8 cellular contexts compared by ENCODE assay signal in genomic region chr22:37199103-37199838, GRCh38. TPM values are rescaled to one million over a fixed set of nuclear protein-coding genes. Genes with fewer than 3 reads are reported as not detected.
A peak's percentile ranks its signal among the peaks of the same experiment; 100 is the strongest.
DNase-seq lines count a peak whose midpoint lies in the region; ATAC-seq and TF ChIP-seq lines count a peak whose summit lies in the region.

No MANE protein-coding gene starts in this region.

- peak overlapping the region; percentile 75 for H3K4me3 ChIP-seq in AG04450 (ENCODE audit: low read depth, low read length)
- peak overlapping the region; percentile 64 for H3K4me3 ChIP-seq in WI38 (ENCODE audit: low read depth, low read length)

- H3K27ac Mint-ChIP-seq in immature natural killer cell, result peak overlapping the region; percentile 82 to 96 (median 91)

- H3K9me3 ChIP-seq in AG04450 (ENCODE audit: control insufficient read depth, insufficient read depth, low read length), result no peaks in the 10 kb centered on the region; the same call in 1 of the 2 replicates

- no peaks in the 10 kb centered on the region for H3K9me3 Mint-ChIP-seq in immature natural killer cell

- ATAC-seq in GM18873 (IDR thresholded peaks at IDR 0.05; ENCODE audit: low FRiP score, unreplicated experiment) (peak; percentile 94), HG03139 (IDR thresholded peaks at IDR 0.05; ENCODE audit: unreplicated experiment) (peak; percentile 86)

- no peaks in the 10 kb centered on the region for H3K27me3 ChIP-seq in AG04450 (ENCODE audit: control insufficient read depth, insufficient read depth, low read length)

- peaks cover 32 to 38% of the 10 kb centered on the region in 2 donors for H3K4me1 Mint-ChIP-seq in immature natural killer cell

- H3K27ac ChIP-seq in AG04450 (ENCODE audit: low read depth, low read length) (peak overlapping the region; percentile 61), caudate nucleus (ENCODE audit: low read depth, low read length) (peak overlapping the region; percentile 92)

- H3K4me3 Mint-ChIP-seq in immature natural killer cell, result peak overlapping the region; percentile 79 to 88 (median 84)

- H3K27me3 Mint-ChIP-seq in immature natural killer cell (ENCODE audit: low read depth in 3 of 3), result peaks cover 0 to 2% (median 2%) of the 10 kb centered on the region in 3 donors

- no peaks in the 10 kb centered on the region for H3K36me3 Mint-ChIP-seq in immature natural killer cell

- DNase-seq in AG04450 (ENCODE audit: low read depth, low spot score) (peak; percentile 95), NCI-H2196 treated with DMSO at 0.1 percent for 48 hours (lab: John Stamatoyannopoulos, UW; ENCODE audit: unreplicated experiment) (peak; percentile 71), caudate nucleus (lab: John Stamatoyannopoulos, UW) (peak; percentile 51 to 99 (median 96)), immature natural killer cell (peak; percentile 100), smooth muscle cell of the brain vasculature (ENCODE audit: low read depth, low spot score) (peak; percentile 97)

- TF ChIP-seq CTCF in AG04450 (IDR thresholded peaks at IDR 0.05; ENCODE audit: low read depth, low read length) (peak; percentile 90), WI38 (IDR thresholded peaks at IDR 0.05; ENCODE audit: low read depth, low read length) (peak; percentile 82)

- POLR2A ChIA-PET in AG04450 (lab: Yijun Ruan, JAX), result interaction anchor here (0.6 to 1.0 kb wide), 3 partner anchors 12 to 182 kb away, joined by 3 to 5 read pairs (median 3); no protein-coding TSS in a partner anchor

- CTCF ChIA-PET in AG04450 (lab: Charles Lee), result interaction anchor here (0.5 to 2.8 kb wide), 35 partner anchors 10 to 417 kb away, joined by 3 to 27 read pairs (median 5); partner anchors contain the start of gene KCTD17

RNA-seq across cellular contexts. Expression of gene C1QTNF6, which starts 11.2 kb away (rescaled TPM):
- polyA plus RNA-seq in AG04450 (2011; rRNA removed) (8.2 and 10.0 TPM in 2 replicates), immature natural killer cell (1 to 10 TPM in 2 of 3 donors, not detected in 1; 1.5 to 1.8 TPM)
- 4.6 and 4.8 TPM in 2 replicates for polyA minus RNA-seq in AG04450 (2011; rRNA and poly(A)+ RNA removed)

RNA-seq across cellular contexts. Expression of gene SSTR3, which starts 13.0 kb away (rescaled TPM):
- polyA plus RNA-seq in AG04450 (2011; rRNA removed), result 0.06 and 0.14 TPM in 2 replicates
- 0.09 and 0.14 TPM in 2 replicates for polyA minus RNA-seq in AG04450 (2011; rRNA and poly(A)+ RNA removed)
- not detected for polyA plus RNA-seq in immature natural killer cell

RNA-seq across cellular contexts. Expression of gene RAC2, which starts 44.8 kb away (rescaled TPM):
- 25.0 and 35.9 TPM in 2 replicates for polyA plus RNA-seq in AG04450 (2011; rRNA removed)
- polyA minus RNA-seq in AG04450 (2011; rRNA and poly(A)+ RNA removed), result 28.9 and 38.2 TPM in 2 replicates
- polyA plus RNA-seq in immature natural killer cell, result 1,000 to 10,000 TPM in 2 of 3 donors, 100 to 1,000 TPM in 1; 962 to 1,843 (median 1,262) TPM

RNA-seq across cellular contexts. Expression of gene IL2RB, which starts 49.6 kb away (rescaled TPM):
- polyA plus RNA-seq in AG04450 (2011; rRNA removed), result 0.11 and 0.27 TPM in 2 replicates
- 0.09 and 0.26 TPM in 2 replicates for polyA minus RNA-seq in AG04450 (2011; rRNA and poly(A)+ RNA removed)
- 1,000 to 10,000 TPM in 1 of 3 donors, 100 to 1,000 TPM in 2; 863 to 2,762 (median 893) TPM for polyA plus RNA-seq in immature natural killer cell

Comparison
In these comparisons a context has a peak if more than half of its experiments do, and no peak if none do; other contexts are left out.
1. Peak in every context shown above with its lines: DNase-seq, ATAC-seq, H3K4me3 ChIP-seq and H3K27ac ChIP-seq.
2. RNA of gene RAC2, which starts 44.8 kb away (polyA plus RNA-seq): 962 to 1,843 TPM in immature natural killer cell; 25.0 to 35.9 TPM in AG04450; every median in the first group is over 10 times any median in the second.